Comparison of ENCODE assay signal across 11 cellular contexts in the genomic region with DNA sequence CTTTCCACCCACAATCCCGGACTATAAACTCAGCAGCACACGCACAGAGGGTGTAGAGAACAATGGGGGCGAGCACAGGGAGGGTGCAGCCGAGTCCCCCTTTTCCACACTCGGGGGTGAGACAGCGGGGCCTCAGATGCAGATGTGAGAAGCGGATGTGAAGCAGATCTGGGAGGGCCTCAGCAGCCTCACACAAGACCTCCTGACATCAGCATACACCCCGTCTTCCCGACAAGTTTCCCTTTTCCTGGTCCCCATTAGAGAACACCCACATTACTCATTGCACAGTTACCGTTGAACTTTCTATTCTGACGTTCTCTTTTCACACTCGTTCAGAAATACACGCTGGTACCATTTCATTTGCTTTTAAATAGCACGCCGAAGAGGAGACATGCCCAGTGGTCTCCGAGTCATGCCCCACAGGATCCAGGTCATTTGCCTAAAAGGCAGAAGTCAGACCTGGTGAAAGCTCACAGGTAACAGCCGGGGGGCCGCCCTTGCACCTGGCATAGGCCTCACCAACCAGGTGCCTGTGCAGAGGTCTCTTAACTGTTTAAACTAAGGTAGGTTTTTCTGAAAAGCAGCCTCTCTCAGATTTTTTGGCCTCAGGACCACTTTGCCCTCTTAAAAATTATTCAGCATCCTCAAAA.
A peak's percentile ranks its signal among the peaks of the same experiment; 100 is the strongest.
DNase-seq lines count a peak whose midpoint lies in the region; ATAC-seq and TF ChIP-seq lines count a peak whose summit lies in the region.
"Had no signal": no experiment of that assay in that cellular context is flagged by ENCODE, and none has a peak within 500 bp of the region (broad histone marks: within the 10 kb centered on the region; RNA-seq: fewer than 3 reads in every experiment).

No MANE protein-coding gene starts in this region.

- H2BK5ac ChIP-seq in mesendoderm (ENCODE audit: low read length): no peak overlapping the region

- TF ChIP-seq CTCF in chondrocyte (IDR thresholded peaks at IDR 0.05): no peak

- ATAC-seq in GM19043 (IDR thresholded peaks at IDR 0.05; ENCODE audit: low read depth, unreplicated experiment) (peak; percentile 52), HG02973 (IDR thresholded peaks at IDR 0.05; ENCODE audit: unreplicated experiment) (peak; percentile 34), GM18498 (IDR thresholded peaks at IDR 0.05; ENCODE audit: unreplicated experiment) (no peak)
- ATAC-seq: HCT116 had no signal

- POLR2A ChIA-PET in CD8-positive, alpha-beta memory T cell (lab: Charles Lee): no interaction called here

- H4K8ac ChIP-seq in mesendoderm (ENCODE audit: low read depth, low read length): no peak overlapping the region

- no peaks in the 10 kb centered on the region for H3K79me2 ChIP-seq in mesendoderm (ENCODE audit: control insufficient read depth, insufficient read depth, low read length)

- H3K4me3 ChIP-seq in CD8-positive, alpha-beta memory T cell (ENCODE audit: low read length): no peak overlapping the region
- no peak overlapping the region for H3K4me3 ChIP-seq in mesendoderm (ENCODE audit: low read length)
- H3K4me3 ChIP-seq: PC-9 had no signal

- H4K5ac ChIP-seq in mesendoderm (ENCODE audit: low read length): no peak overlapping the region

- H2AK5ac ChIP-seq in mesendoderm (ENCODE audit: low read length): no peak overlapping the region

- peak overlapping the region in 6 of 7 donors; percentile 33 to 72 (median 61) for H3K4me3 Mint-ChIP-seq in CD8-positive, alpha-beta memory T cell
- H3K4me3 Mint-ChIP-seq in chondrocyte (ENCODE audit: unreplicated experiment): no peak overlapping the region

- H3K4ac ChIP-seq in mesendoderm (ENCODE audit: low read depth, low read length): no peak overlapping the region

- no peak overlapping the region for H3K56ac ChIP-seq in mesendoderm (ENCODE audit: low read length)

- no peaks in the 10 kb centered on the region for H3K79me1 ChIP-seq in mesendoderm (ENCODE audit: low read length)

- no peak overlapping the region for H3K27ac ChIP-seq in CD8-positive, alpha-beta memory T cell (ENCODE audit: low read depth, low read length)
- H3K27ac ChIP-seq in mesendoderm (ENCODE audit: low read depth, low read length): no peak overlapping the region
- H3K27ac ChIP-seq: PC-9 had no signal

- H3K4me2 ChIP-seq in mesendoderm (ENCODE audit: low read length): no peak overlapping the region
- H3K4me2 ChIP-seq: PC-9 had no signal

- no peak overlapping the region for H3K18ac ChIP-seq in mesendoderm (ENCODE audit: low read length)

- H3K4me1 ChIP-seq in CD8-positive, alpha-beta memory T cell (ENCODE audit: insufficient read depth, low read length): peaks cover 4% of the 10 kb centered on the region
- no peaks in the 10 kb centered on the region for H3K4me1 ChIP-seq in mesendoderm (ENCODE audit: control insufficient read depth, low read depth, low read length)

- DNase-seq in CD8-positive, alpha-beta memory T cell: peak in 1 of 5 donors; percentile 30
- DNase-seq in chondrocyte (ENCODE audit: low spot score): peak; percentile 47
- DNase-seq in NCI-H524 (lab: John Stamatoyannopoulos, UW): no peak
- no peak for DNase-seq in mesendoderm
- DNase-seq in D341Med (ENCODE audit: low spot score): no peak
- DNase-seq: central memory CD4-positive, alpha-beta T cell; PC-9 had no signal

- no peaks in the 10 kb centered on the region for H3K36me3 ChIP-seq in CD8-positive, alpha-beta memory T cell (ENCODE audit: insufficient read depth, low read length)
- H3K36me3 ChIP-seq in mesendoderm (ENCODE audit: control insufficient read depth, insufficient read depth, low read length): no peaks in the 10 kb centered on the region

- H2BK15ac ChIP-seq in mesendoderm (replicated peaks; ENCODE audit: low read depth): no peak overlapping the region

- no peak overlapping the region for H2BK120ac ChIP-seq in mesendoderm (ENCODE audit: low read depth, low read length)

- WGBS in mesendoderm (ENCODE audit: extremely low coverage, insufficient coverage, low lambda C conversion rate): no CpG with 5 or more reads among the region's 18 CpGs

- peak overlapping the region in 7 of 8 donors; percentile 1 to 94 (median 74) for H3K27ac Mint-ChIP-seq in CD8-positive, alpha-beta memory T cell
- H3K27ac Mint-ChIP-seq in chondrocyte (ENCODE audit: unreplicated experiment): no peak overlapping the region

- peaks cover 14 to 16% (median 14%) of the 10 kb centered on the region in 3 donors for H3K4me1 Mint-ChIP-seq in CD8-positive, alpha-beta memory T cell
- peaks cover 3% of the 10 kb centered on the region for H3K4me1 Mint-ChIP-seq in chondrocyte (ENCODE audit: low read depth)

- no peak overlapping the region for H3K23ac ChIP-seq in mesendoderm (ENCODE audit: low read length)

- no peaks in the 10 kb centered on the region for H3K9me3 ChIP-seq in CD8-positive, alpha-beta memory T cell (ENCODE audit: low read length)

- no peak overlapping the region for H3K9ac ChIP-seq in mesendoderm (ENCODE audit: low read length)

- H3K27me3 Mint-ChIP-seq in CD8-positive, alpha-beta memory T cell: no peaks in the 10 kb centered on the region
- H3K27me3 Mint-ChIP-seq in chondrocyte (ENCODE audit: low read depth): peaks cover 2% of the 10 kb centered on the region

- H3K36me3 Mint-ChIP-seq in CD8-positive, alpha-beta memory T cell: no peaks in the 10 kb centered on the region
- H3K36me3 Mint-ChIP-seq in chondrocyte (ENCODE audit: low read depth): no peaks in the 10 kb centered on the region

- H3K27me3 ChIP-seq in CD8-positive, alpha-beta memory T cell (ENCODE audit: insufficient read depth, low read length, poor library complexity, severe bottlenecking): no peaks in the 10 kb centered on the region
- H3K27me3 ChIP-seq in mesendoderm (ENCODE audit: insufficient read depth, low read length, poor library complexity): no peaks in the 10 kb centered on the region

- no peaks in the 10 kb centered on the region for H3K9me3 Mint-ChIP-seq in CD8-positive, alpha-beta memory T cell
- peaks cover 4% of the 10 kb centered on the region for H3K9me3 Mint-ChIP-seq in chondrocyte (ENCODE audit: low read depth)

- CTCF ChIA-PET in CD8-positive, alpha-beta memory T cell (lab: Charles Lee): interaction anchor here (1.4 kb wide), 1 partner anchor 8 kb away, joined by 3 read pairs; no protein-coding TSS in a partner anchor
